ENCODE assay signal across 1 cellular context in genomic region chr5:115639377-115639776, GRCh38.
TF ChIP-seq lines count a peak whose summit lies in the region.

No MANE protein-coding gene starts in this region.

TF ChIP-seq in GM23338, 12 proteins besides CTCF, POLR2A, EP300 and RAD21 (continued from another document):
- TF ChIP-seq ZNF462 (CRISPR knock-in tag; IDR thresholded peaks at IDR 0.05) = no peak
- no peak for TF ChIP-seq ZNF114 (CRISPR knock-in tag; IDR thresholded peaks at IDR 0.05)
- TF ChIP-seq CREB1 (CRISPR knock-in tag; IDR thresholded peaks at IDR 0.05; ENCODE audit: low read depth) = no peak
- TF ChIP-seq NANOG (IDR thresholded peaks at IDR 0.05; ENCODE audit: borderline replicate concordance) = no peak
- no peak for TF ChIP-seq JUNB (IDR thresholded peaks at IDR 0.05; ENCODE audit: unreplicated experiment)
- TF ChIP-seq ZNF331 (CRISPR knock-in tag; IDR thresholded peaks at IDR 0.05; ENCODE audit: low read depth) = no peak
- TF ChIP-seq POLR2AphosphoS5 (IDR thresholded peaks at IDR 0.05; ENCODE audit: low read depth) = no peak
